Comparison of ENCODE assay signal across 23 cellular contexts in genomic region chr22:47401976-47402770, GRCh38.
DNase-seq lines count a peak whose midpoint lies in the region; ATAC-seq and TF ChIP-seq lines count a peak whose summit lies in the region.
"Had no signal": no experiment of that assay in that cellular context is flagged by ENCODE, and none has a peak within 500 bp of the region (broad histone marks: within the 10 kb centered on the region; RNA-seq: fewer than 3 reads in every experiment).

No MANE protein-coding gene starts in this region.

- TF ChIP-seq CTCF in choroid plexus epithelial cell (conservative IDR thresholded peaks at IDR 0.05; ENCODE audit: low read depth, low read length): no peak

- DNase-seq in NOMO-1 treated with DMSO at 0.1 percent for 48 hours (lab: John Stamatoyannopoulos, UW; ENCODE audit: unreplicated experiment) (peak; percentile 23), NOMO-1 treated with dmso at 0.1 percent for 144 hours (lab: John Stamatoyannopoulos, UW; ENCODE audit: unreplicated experiment) (no peak), RPMI7951 (ENCODE audit: low read depth) (peak; percentile 28), choroid plexus epithelial cell (ENCODE audit: low read depth) (peak; percentile 13), NCI-H69 (lab: John Stamatoyannopoulos, UW) (no peak), SKM-1 treated with dmso at 0.1 percent for 144 hours (lab: John Stamatoyannopoulos, UW; ENCODE audit: unreplicated experiment) (no peak), left lobe of liver (ENCODE audit: low spot score) (no peak)
- DNase-seq: 8988T, AML-193, DMS53, GDM1, H9, Kasumi-1, NCI-H146, NCI-H2081, NCI-H2171, NCI-H345, NCI-H524, NCI-H82, OCI-M1, SHP77 treated with DMSO at 0.1 percent for 48 hours, T-helper 1 cell had no signal

- no peak for ATAC-seq in GM21528 (IDR thresholded peaks at IDR 0.05; ENCODE audit: low FRiP score, unreplicated experiment)
- no peak for ATAC-seq in left lobe of liver

- H3K4me3 ChIP-seq in choroid plexus epithelial cell (ENCODE audit: low read depth, low read length): no peak overlapping the region

Comparison
In these comparisons a context has a peak if more than half of its experiments do, and no peak if none do; other contexts are left out.
1. DNase-seq: peak in NOMO-1 treated with DMSO at 0.1 percent for 48 hours (single experiment), RPMI7951 (single experiment) and choroid plexus epithelial cell (single experiment); none in NOMO-1 treated with dmso at 0.1 percent for 144 hours (single experiment), NCI-H69 (single experiment), SKM-1 treated with dmso at 0.1 percent for 144 hours (single experiment) and left lobe of liver (single experiment).